Comparison of ENCODE assay signal across 12 cellular contexts in genomic region chr14:29799718-29800117, GRCh38.
DNase-seq lines count a peak whose midpoint lies in the region; ATAC-seq and TF ChIP-seq lines count a peak whose summit lies in the region.
"Had no signal": no experiment of that assay in that cellular context is flagged by ENCODE, and none has a peak within 500 bp of the region (broad histone marks: within the 10 kb centered on the region; RNA-seq: fewer than 3 reads in every experiment).

No MANE protein-coding gene starts in this region.

- CTCF ChIA-PET in activated CD8-positive, alpha-beta T cell treated with anti-CD3 and anti-CD28 coated beads for 36 hours (lab: Charles Lee): no interaction called here

- no peak for TF ChIP-seq CTCF in choroid plexus epithelial cell (conservative IDR thresholded peaks at IDR 0.05; ENCODE audit: low read depth, low read length)
- no peak for TF ChIP-seq CTCF in activated CD8-positive, alpha-beta T cell treated with anti-CD3 and anti-CD28 coated beads for 36 hours (IDR thresholded peaks at IDR 0.05)

- no peaks in the 10 kb centered on the region for H3K4me1 Mint-ChIP-seq in activated CD8-positive, alpha-beta T cell treated with anti-CD3 and anti-CD28 coated beads for 36 hours (ENCODE audit: low read depth)

- no peak for TF ChIP-seq POLR2A in erythroblast (IDR thresholded peaks at IDR 0.05; ENCODE audit: low read length)

- no peak overlapping the region for H3K4me3 Mint-ChIP-seq in activated CD8-positive, alpha-beta T cell treated with anti-CD3 and anti-CD28 coated beads for 36 hours

- DNase-seq in choroid plexus epithelial cell (ENCODE audit: low read depth) (peak; percentile 30), erythroblast (lab: John Stamatoyannopoulos, UW) (no peak)
- DNase-seq in activated CD8-positive, alpha-beta T cell treated with anti-CD3 and anti-CD28 coated beads for 36 hours: no peak
- DNase-seq: KBM-7; stimulated activated CD4-positive, alpha-beta T cell treated with anti-CD3 and anti-CD28 coated beads, Interleukin-12 subunit alpha, Interleukin-12 subunit beta, amount 100 ng/mL, for 4 hours had no signal

- POLR2A ChIA-PET in activated CD8-positive, alpha-beta T cell treated with anti-CD3 and anti-CD28 coated beads for 36 hours (lab: Charles Lee): no interaction called here

- peak; percentile 94 for ATAC-seq in GM18499 (IDR thresholded peaks at IDR 0.05; ENCODE audit: insufficient read depth, unreplicated experiment)
- ATAC-seq in GM21526 (IDR thresholded peaks at IDR 0.05; ENCODE audit: low FRiP score, unreplicated experiment): peak; percentile 83
- peak; percentile 84 for ATAC-seq in HG03432 (IDR thresholded peaks at IDR 0.05; ENCODE audit: unreplicated experiment)
- ATAC-seq in activated CD8-positive, alpha-beta T cell treated with anti-CD3 and anti-CD28 coated beads for 36 hours: no peak
- no peak for ATAC-seq in HG03045 (IDR thresholded peaks at IDR 0.05; ENCODE audit: unreplicated experiment)
- no peak for ATAC-seq in SK-N-SH treated with all-trans-retinoic acid at 6 μM for 48 hours
- ATAC-seq: left lobe of liver, Panc1 had no signal

- intact Hi-C loops in activated CD8-positive, alpha-beta T cell treated with anti-CD3 and anti-CD28 coated beads for 36 hours (cut with micrococcal nuclease): no loop called here

- H3K36me3 Mint-ChIP-seq in activated CD8-positive, alpha-beta T cell treated with anti-CD3 and anti-CD28 coated beads for 36 hours (ENCODE audit: low read depth): no peaks in the 10 kb centered on the region

- no peaks in the 10 kb centered on the region for H3K27me3 Mint-ChIP-seq in activated CD8-positive, alpha-beta T cell treated with anti-CD3 and anti-CD28 coated beads for 36 hours

- H3K4me3 ChIP-seq in choroid plexus epithelial cell (ENCODE audit: low read depth, low read length): no peak overlapping the region

- H3K9me3 Mint-ChIP-seq in activated CD8-positive, alpha-beta T cell treated with anti-CD3 and anti-CD28 coated beads for 36 hours: peaks cover 2% of the 10 kb centered on the region

- no peak overlapping the region for H3K27ac Mint-ChIP-seq in activated CD8-positive, alpha-beta T cell treated with anti-CD3 and anti-CD28 coated beads for 36 hours

TF ChIP-seq in SK-N-SH treated with all-trans-retinoic acid at 6 μM for 48 hours, 23 proteins besides CTCF, POLR2A, EP300 and RAD21:
- no peak for TF ChIP-seq ZNF8 (CRISPR knock-in tag; IDR thresholded peaks at IDR 0.05)
- TF ChIP-seq ZFP3 (CRISPR knock-in tag; IDR thresholded peaks at IDR 0.05): no peak
- no peak for TF ChIP-seq TOX (CRISPR knock-in tag; IDR thresholded peaks at IDR 0.05; ENCODE audit: borderline replicate concordance)
- no peak for TF ChIP-seq CREB5 (CRISPR knock-in tag; IDR thresholded peaks at IDR 0.05; ENCODE audit: low read depth)
- TF ChIP-seq TCF4 (CRISPR knock-in tag; IDR thresholded peaks at IDR 0.05; ENCODE audit: borderline replicate concordance): no peak
- no peak for TF ChIP-seq ZNF565 (CRISPR knock-in tag; conservative IDR thresholded peaks at IDR 0.05; ENCODE audit: low read depth)
- TF ChIP-seq RARB (CRISPR knock-in tag; IDR thresholded peaks at IDR 0.05): no peak
- TF ChIP-seq BACH2 (CRISPR knock-in tag; IDR thresholded peaks at IDR 0.05; ENCODE audit: borderline replicate concordance): no peak
- TF ChIP-seq POU6F1 (CRISPR knock-in tag; IDR thresholded peaks at IDR 0.05; ENCODE audit: borderline replicate concordance, low read depth): no peak
- no peak for TF ChIP-seq ZC3H10 (CRISPR knock-in tag; IDR thresholded peaks at IDR 0.05)
- TF ChIP-seq ISL1 (CRISPR knock-in tag; IDR thresholded peaks at IDR 0.05): no peak
- no peak for TF ChIP-seq ZFP30 (CRISPR knock-in tag; IDR thresholded peaks at IDR 0.05)
- TF ChIP-seq TSHZ2 (CRISPR knock-in tag; IDR thresholded peaks at IDR 0.05): no peak
- no peak for TF ChIP-seq PPARA (CRISPR knock-in tag; IDR thresholded peaks at IDR 0.05; ENCODE audit: borderline replicate concordance)
- TF ChIP-seq CSDC2 (CRISPR knock-in tag; IDR thresholded peaks at IDR 0.05): no peak
- no peak for TF ChIP-seq SNAI2 (CRISPR knock-in tag; IDR thresholded peaks at IDR 0.05)
- no peak for TF ChIP-seq GLIS3 (CRISPR knock-in tag; IDR thresholded peaks at IDR 0.05)

Comparison
In these comparisons a context has a peak if more than half of its experiments do, and no peak if none do; other contexts are left out.
1. ATAC-seq: peak in GM18499 (single experiment), GM21526 (single experiment) and HG03432 (single experiment); none in activated CD8-positive, alpha-beta T cell treated with anti-CD3 and anti-CD28 coated beads for 36 hours (single experiment), HG03045 (single experiment) and SK-N-SH treated with all-trans-retinoic acid at 6 μM for 48 hours (single experiment).